In the genomic region with DNA sequence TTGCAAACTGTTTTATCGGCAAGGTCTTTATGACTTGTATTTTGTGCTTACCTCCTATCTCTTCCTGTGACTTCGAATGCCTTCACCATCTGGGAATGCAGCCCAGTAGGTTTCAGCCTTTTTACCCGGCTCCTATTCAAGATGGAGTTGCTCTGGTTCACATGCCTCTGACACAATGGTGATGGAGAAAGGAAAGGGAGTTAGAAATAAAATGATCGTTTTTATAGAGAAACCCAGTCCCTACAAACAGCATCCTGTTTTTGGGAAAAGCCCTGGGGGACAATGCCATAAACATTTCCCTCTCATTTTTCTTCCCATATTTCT, we compare ENCODE assay signal across 24 cellular contexts.
"Had no signal": no experiment of that assay in that cellular context is flagged by ENCODE, and none has a peak within 500 bp of the region (broad histone marks: within the 10 kb centered on the region; RNA-seq: fewer than 3 reads in every experiment).

No MANE protein-coding gene starts in this region.

- ATAC-seq: heart left ventricle; left cardiac atrium; left lung; lower lobe of right lung; natural killer cell; right lobe of liver; stimulated activated effector memory CD8-positive, alpha-beta T cell treated with anti-CD3 and anti-CD28 coated beads, Interleukin-12 subunit alpha, Interleukin-12 subunit beta, amount 100 ng/mL, for 72 hours had no signal

- H3K27ac Mint-ChIP-seq: mesothelial cell of epicardium; naive B cell; natural killer cell; nephron progenitor cell; progenitor cell of endocrine pancreas; stimulated activated effector memory CD8-positive, alpha-beta T cell treated with anti-CD3 and anti-CD28 coated beads, Interleukin-12 subunit alpha, Interleukin-12 subunit beta, amount 100 ng/mL, for 72 hours; stimulated activated naive CD8-positive, alpha-beta T cell treated with anti-CD3 and anti-CD28 coated beads, Interleukin-15, Interleukin-2, amounts not matched to agents 100 ng/mL and 50 ng/mL, for 24 hours had no signal

- H3K9me3 ChIP-seq: heart left ventricle, left lung, lower lobe of right lung, ovary, right atrium auricular region, right lobe of liver, suprapubic skin, thoracic aorta, tibial artery, upper lobe of left lung had no signal

- H3K27me3 ChIP-seq: heart left ventricle, left lung, ovary, right atrium auricular region, right lobe of liver, suprapubic skin, tibial artery, upper lobe of left lung had no signal

- H3K4me1 Mint-ChIP-seq: stimulated activated effector memory CD8-positive, alpha-beta T cell treated with anti-CD3 and anti-CD28 coated beads, Interleukin-12 subunit alpha, Interleukin-12 subunit beta, amount 100 ng/mL, for 72 hours had no signal

- H3K27me3 Mint-ChIP-seq: stimulated activated naive CD8-positive, alpha-beta T cell treated with anti-CD3 and anti-CD28 coated beads, Interleukin-15, Interleukin-2, amounts not matched to agents 100 ng/mL and 50 ng/mL, for 24 hours had no signal

- H3K27ac ChIP-seq: heart left ventricle, left lung, lower lobe of right lung, ovary, right atrium auricular region, right lobe of liver, suprapubic skin, thoracic aorta, tibial artery, upper lobe of left lung had no signal

- DNase-seq: heart left ventricle; hypothalamus; kidney glomerular epithelial cell; left cardiac atrium; left lung; lower lobe of right lung; mammary epithelial cell; naive B cell; natural killer cell; nephron progenitor cell; ovary; right lobe of liver; stimulated activated CD4-positive, alpha-beta T cell treated with anti-CD3 and anti-CD28 coated beads, Interleukin-12 subunit alpha, Interleukin-12 subunit beta, amount 100 ng/mL, for 4 hours; stimulated activated CD4-positive, alpha-beta T cell treated with anti-CD3 and anti-CD28 coated beads, Interleukin-4, amount 100 ng/mL, for 24 hours; stimulated activated naive CD4-positive, alpha-beta T cell; tibial artery; upper lobe of left lung had no signal

- H3K36me3 ChIP-seq: heart left ventricle, left lung, lower lobe of right lung, ovary, right atrium auricular region, right lobe of liver, suprapubic skin, thoracic aorta, tibial artery, upper lobe of left lung had no signal

- H3K36me3 Mint-ChIP-seq: naive B cell; natural killer cell; stimulated activated effector memory CD8-positive, alpha-beta T cell treated with anti-CD3 and anti-CD28 coated beads, Interleukin-12 subunit alpha, Interleukin-12 subunit beta, amount 100 ng/mL, for 72 hours had no signal

- H3K4me1 ChIP-seq: lower lobe of right lung, suprapubic skin, tibial artery had no signal

- H3K4me3 ChIP-seq: heart left ventricle, left lung, lower lobe of right lung, ovary, right atrium auricular region, right lobe of liver, suprapubic skin, thoracic aorta, tibial artery, upper lobe of left lung had no signal

- H3K9me3 Mint-ChIP-seq: naive B cell; natural killer cell; stimulated activated effector memory CD8-positive, alpha-beta T cell treated with anti-CD3 and anti-CD28 coated beads, Interleukin-12 subunit alpha, Interleukin-12 subunit beta, amount 100 ng/mL, for 72 hours; stimulated activated naive CD8-positive, alpha-beta T cell treated with anti-CD3 and anti-CD28 coated beads, Interleukin-15, Interleukin-2, amounts not matched to agents 100 ng/mL and 50 ng/mL, for 24 hours had no signal

- H3K4me3 Mint-ChIP-seq: mesothelial cell of epicardium; naive B cell; natural killer cell; nephron progenitor cell; stimulated activated effector memory CD8-positive, alpha-beta T cell treated with anti-CD3 and anti-CD28 coated beads, Interleukin-12 subunit alpha, Interleukin-12 subunit beta, amount 100 ng/mL, for 72 hours; stimulated activated naive CD8-positive, alpha-beta T cell treated with anti-CD3 and anti-CD28 coated beads, Interleukin-15, Interleukin-2, amounts not matched to agents 100 ng/mL and 50 ng/mL, for 24 hours had no signal
